20 cellular contexts compared by ENCODE assay signal in the genomic region with DNA sequence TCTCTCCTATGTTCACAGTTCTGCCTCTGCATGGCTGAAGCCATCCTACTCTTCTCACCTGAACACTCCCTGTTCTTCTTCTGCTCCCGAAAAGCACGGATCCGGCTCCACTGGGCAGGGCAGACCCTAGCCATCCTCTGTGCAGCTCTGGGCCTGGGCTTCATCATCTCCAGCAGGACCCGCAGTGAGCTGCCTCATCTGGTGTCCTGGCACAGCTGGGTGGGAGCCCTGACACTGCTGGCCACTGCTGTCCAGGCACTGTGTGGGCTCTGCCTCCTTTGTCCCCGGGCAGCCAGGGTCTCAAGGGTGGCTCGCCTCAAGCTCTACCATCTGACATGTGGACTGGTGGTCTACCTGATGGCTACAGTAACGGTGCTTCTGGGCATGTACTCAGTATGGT. TPM values are rescaled to one million over a fixed set of nuclear protein-coding genes. Genes with fewer than 3 reads are reported as not detected.
DNase-seq lines count a peak whose midpoint lies in the region; ATAC-seq and TF ChIP-seq lines count a peak whose summit lies in the region.
"Had no signal": no experiment of that assay in that cellular context is flagged by ENCODE, and none has a peak within 500 bp of the region (broad histone marks: within the 10 kb centered on the region; RNA-seq: fewer than 3 reads in every experiment).

No MANE protein-coding gene starts in this region.

- H3K27ac ChIP-seq in Karpas-422 (ENCODE audit: low read length) (no peak overlapping the region), neural progenitor cell (no peak overlapping the region), Peyer's patch (no peak overlapping the region)
- H3K27ac ChIP-seq: A549, KMS-11 had no signal

- POLR2A ChIA-PET in activated CD4-positive, alpha-beta T cell treated with anti-CD3 and anti-CD28 coated beads, Interleukin-2, amount 10 ng/mL, durations not matched to agents 7 days and 5 days (lab: Charles Lee) = no interaction called here

- H3K27me3 ChIP-seq in Karpas-422 (ENCODE audit: low read length) (no peaks in the 10 kb centered on the region), neural progenitor cell (no peaks in the 10 kb centered on the region), Peyer's patch (no peaks in the 10 kb centered on the region)

- H3K79me2 ChIP-seq in Karpas-422 (ENCODE audit: low read length) = peaks cover 20% of the 10 kb centered on the region
- H3K79me2 ChIP-seq in neural progenitor cell (ENCODE audit: low read depth) = peaks cover 6% of the 10 kb centered on the region

- H3K36me3 ChIP-seq in Karpas-422 (ENCODE audit: insufficient read depth, low read length) = peaks cover 11% of the 10 kb centered on the region; the same call in 1 of the 2 replicates
- no peaks in the 10 kb centered on the region for H3K36me3 ChIP-seq in neural progenitor cell
- peaks cover 0 to 21% (median 0%) of the 10 kb centered on the region in 3 donors for H3K36me3 ChIP-seq in Peyer's patch

- ATAC-seq in GM19328 (IDR thresholded peaks at IDR 0.05; ENCODE audit: unreplicated experiment) = no peak
- ATAC-seq in HG03097 (IDR thresholded peaks at IDR 0.05; ENCODE audit: low FRiP score, unreplicated experiment) = no peak
- ATAC-seq: A549, GM12878 had no signal

- H3K4me3 ChIP-seq in Karpas-422 (ENCODE audit: low read length) = no peak overlapping the region
- H3K4me3 ChIP-seq in neural progenitor cell = no peak overlapping the region
- H3K4me3 ChIP-seq in Peyer's patch = no peak overlapping the region
- H3K4me3 ChIP-seq: A549 had no signal

- CTCF ChIA-PET in activated CD4-positive, alpha-beta T cell treated with anti-CD3 and anti-CD28 coated beads, Interleukin-2, amount 10 ng/mL, durations not matched to agents 7 days and 5 days (lab: Charles Lee) = interaction anchor here (3.7 to 43.6 kb wide), 2 partner anchors 12 to 28 kb away, joined by 35 to 1139 read pairs; a partner anchor contains a TSS

- H3K36me3 Mint-ChIP-seq in activated CD4-positive, alpha-beta T cell treated with anti-CD3 and anti-CD28 coated beads, Interleukin-2, amount 10 ng/mL, durations not matched to agents 7 days and 5 days (ENCODE audit: low read depth) = peaks cover 62% of the 10 kb centered on the region
- H3K36me3 Mint-ChIP-seq in brain (peaks cover 12% of the 10 kb centered on the region), neural progenitor cell (peaks cover 5% of the 10 kb centered on the region)

- TF ChIP-seq CTCF in brain (conservative IDR thresholded peaks at IDR 0.05) = no peak
- TF ChIP-seq CTCF in neural progenitor cell (IDR thresholded peaks at IDR 0.05) = no peak
- no peak for TF ChIP-seq CTCF in Peyer's patch (IDR thresholded peaks at IDR 0.05)

- no peak for DNase-seq in activated CD4-positive, alpha-beta T cell treated with anti-CD3 and anti-CD28 coated beads, Interleukin-2, amount 10 ng/mL, durations not matched to agents 7 days and 5 days
- DNase-seq in activated CD4-positive, alpha-beta T cell treated with anti-CD3 and anti-CD28 coated beads, Interleukin-2, amount 50 U/mL, for 48 hours = no peak
- DNase-seq in Karpas-422 (no peak), neural progenitor cell (ENCODE audit: low spot score) (no peak), Peyer's patch (no peak)
- DNase-seq: amniotic stem cell; dermis blood vessel endothelial cell; NCI-H1417 treated with DMSO at 0.1 percent for 48 hours; NCI-H2227 treated with DMSO at 0.1 percent for 48 hours; NK-92 treated with Interleukin-12 subunit alpha and Interleukin-12 subunit beta, amount 100 ng/mL, for 24 hours; Right ventricle myocardium superior; T-helper 9 cell had no signal

- H3K27me3 Mint-ChIP-seq in activated CD4-positive, alpha-beta T cell treated with anti-CD3 and anti-CD28 coated beads, Interleukin-2, amount 10 ng/mL, durations not matched to agents 7 days and 5 days = no peaks in the 10 kb centered on the region
- H3K27me3 Mint-ChIP-seq in brain (peaks cover 6% of the 10 kb centered on the region), neural progenitor cell (ENCODE audit: insufficient read depth, low read depth) (peaks cover 5% of the 10 kb centered on the region)

- no peak overlapping the region for H3K27ac Mint-ChIP-seq in activated CD4-positive, alpha-beta T cell treated with anti-CD3 and anti-CD28 coated beads, Interleukin-2, amount 10 ng/mL, durations not matched to agents 7 days and 5 days
- H3K27ac Mint-ChIP-seq in brain (peak overlapping the region in 3 of 5 experiments; percentile 32 to 66 (median 47)), neural progenitor cell (no peak overlapping the region)

- H4K20me1 ChIP-seq in Karpas-422 (ENCODE audit: insufficient read depth, low read depth, low read length) (peaks cover 13% of the 10 kb centered on the region; the same call in 1 of the 2 replicates), neural progenitor cell (ENCODE audit: low read depth) (peaks cover 7% of the 10 kb centered on the region)

- H3K9ac ChIP-seq in Karpas-422 (ENCODE audit: low read length) = peak overlapping the region; percentile 9; the same call in 1 of the 2 replicates
- H3K9ac ChIP-seq in neural progenitor cell = no peak overlapping the region
- H3K9ac ChIP-seq: KMS-11 had no signal

- no peak overlapping the region for H2AFZ ChIP-seq in Karpas-422 (ENCODE audit: low read length)
- H2AFZ ChIP-seq in neural progenitor cell (replicated peaks) = no peak overlapping the region

- H3K4me1 ChIP-seq in Karpas-422 (ENCODE audit: low read length) (peaks cover 37% of the 10 kb centered on the region), neural progenitor cell (peaks cover 20% of the 10 kb centered on the region), Peyer's patch (peaks cover 2 to 51% (median 9%) of the 10 kb centered on the region in 4 donors)

- H3K9me3 Mint-ChIP-seq in activated CD4-positive, alpha-beta T cell treated with anti-CD3 and anti-CD28 coated beads, Interleukin-2, amount 10 ng/mL, durations not matched to agents 7 days and 5 days = no peaks in the 10 kb centered on the region
- no peaks in the 10 kb centered on the region for H3K9me3 Mint-ChIP-seq in brain
- no peaks in the 10 kb centered on the region for H3K9me3 Mint-ChIP-seq in neural progenitor cell

- H3K4me1 Mint-ChIP-seq in activated CD4-positive, alpha-beta T cell treated with anti-CD3 and anti-CD28 coated beads, Interleukin-2, amount 10 ng/mL, durations not matched to agents 7 days and 5 days = peaks cover 70% of the 10 kb centered on the region
- peaks cover 82% of the 10 kb centered on the region for H3K4me1 Mint-ChIP-seq in brain
- H3K4me1 Mint-ChIP-seq in neural progenitor cell = peaks cover 43% of the 10 kb centered on the region

- no peaks in the 10 kb centered on the region for H3K9me2 ChIP-seq in Karpas-422 (replicated peaks; ENCODE audit: insufficient read depth, low read length)

- TF ChIP-seq POLR2A in Peyer's patch (IDR thresholded peaks at IDR 0.05) = no peak

- H3K9me3 ChIP-seq in Karpas-422 (ENCODE audit: low read length) = no peaks in the 10 kb centered on the region
- no peaks in the 10 kb centered on the region for H3K9me3 ChIP-seq in neural progenitor cell (ENCODE audit: low read depth)
- H3K9me3 ChIP-seq in Peyer's patch = no peaks in the 10 kb centered on the region
- H3K9me3 ChIP-seq: A549 had no signal

- peaks cover 37% of the 10 kb centered on the region for H3F3A ChIP-seq in neural progenitor cell (ENCODE audit: low read depth)

- peak overlapping the region; percentile 98 for H3K4me3 Mint-ChIP-seq in activated CD4-positive, alpha-beta T cell treated with anti-CD3 and anti-CD28 coated beads, Interleukin-2, amount 10 ng/mL, durations not matched to agents 7 days and 5 days
- peak overlapping the region; percentile 92 to 96 (median 93) for H3K4me3 Mint-ChIP-seq in brain
- peak overlapping the region; percentile 94 for H3K4me3 Mint-ChIP-seq in neural progenitor cell

- H3K4me2 ChIP-seq in Karpas-422 (ENCODE audit: low read depth, low read length, poor library complexity, severe bottlenecking) = peak overlapping the region; percentile 76
- no peak overlapping the region for H3K4me2 ChIP-seq in neural progenitor cell

RNA-seq across cellular contexts. Expression of a gene that starts 1.8 kb away (rescaled TPM):
- total RNA-seq in activated CD4-positive, alpha-beta T cell treated with anti-CD3 and anti-CD28 coated beads, Interleukin-2, amount 10 ng/mL, durations not matched to agents 7 days and 5 days = 10 to 100 TPM; 25.3 to 29.7 TPM
- 6.2 and 7.1 TPM in 2 replicates for total RNA-seq in Karpas-422 (2014; rRNA removed; shearing (Covaris generic); ENCODE audit: low replicate concordance)
- 7.5 TPM for polyA plus RNA-seq in brain (ENCODE audit: insufficient read depth, low read depth, low replicate concordance)
- total RNA-seq in neural progenitor cell (ENCODE audit: low replicate concordance) (4.3 and 6.8 TPM in 2 replicates), Peyer's patch (10 to 100 TPM in 3 of 4 donors, 1 to 10 TPM in 1; 1.7 to 24.0 (median 20.9) TPM)

RNA-seq across cellular contexts. Expression of a gene that starts 12.0 kb away (rescaled TPM):
- 10 to 100 TPM; 12.4 to 14.0 TPM for total RNA-seq in activated CD4-positive, alpha-beta T cell treated with anti-CD3 and anti-CD28 coated beads, Interleukin-2, amount 10 ng/mL, durations not matched to agents 7 days and 5 days
- 3.5 and 5.7 TPM in 2 replicates for total RNA-seq in Karpas-422 (2014; rRNA removed; shearing (Covaris generic); ENCODE audit: low replicate concordance)
- polyA plus RNA-seq in brain (ENCODE audit: insufficient read depth, low read depth, low replicate concordance) = 9.2 TPM
- total RNA-seq in neural progenitor cell (ENCODE audit: low replicate concordance) = 6.5 and 8.5 TPM in 2 replicates
- total RNA-seq in Peyer's patch = 10 to 100 TPM in 1 of 4 donors, 1 to 10 TPM in 3; 2.3 to 12.7 (median 7.3) TPM

RNA-seq across cellular contexts. Expression of a gene that starts 13.8 kb away (rescaled TPM):
- total RNA-seq in activated CD4-positive, alpha-beta T cell treated with anti-CD3 and anti-CD28 coated beads, Interleukin-2, amount 10 ng/mL, durations not matched to agents 7 days and 5 days = 1 to 10 TPM; 5.8 to 7.6 TPM
- total RNA-seq in Karpas-422 (2014; rRNA removed; shearing (Covaris generic); ENCODE audit: low replicate concordance) = 0.37 and 1.1 TPM in 2 replicates
- 19.2 TPM for polyA plus RNA-seq in brain (ENCODE audit: insufficient read depth, low read depth, low replicate concordance)
- total RNA-seq in neural progenitor cell (ENCODE audit: low replicate concordance) = 4.5 and 6.0 TPM in 2 replicates
- 1 to 10 TPM; 2.5 to 7.4 (median 5.0) TPM for total RNA-seq in Peyer's patch

RNA-seq across cellular contexts. Expression of a gene that starts 29.4 kb away (rescaled TPM):
- total RNA-seq in activated CD4-positive, alpha-beta T cell treated with anti-CD3 and anti-CD28 coated beads, Interleukin-2, amount 10 ng/mL, durations not matched to agents 7 days and 5 days = not detected
- not detected in 2 replicates for total RNA-seq in Karpas-422 (2014; rRNA removed; shearing (Covaris generic); ENCODE audit: low replicate concordance)
- polyA plus RNA-seq in brain (ENCODE audit: insufficient read depth, low read depth, low replicate concordance) = 0.22 TPM
- total RNA-seq in neural progenitor cell (ENCODE audit: low replicate concordance) = not detected in 2 replicates
- total RNA-seq in Peyer's patch = under 1 TPM in 1 of 4 donors, not detected in 3; 0.67 TPM
- total RNA-seq: dermis blood vessel endothelial cell, mononuclear cell had no signal

RNA-seq across cellular contexts. Expression of a gene that starts 43.9 kb away (rescaled TPM):
- total RNA-seq in activated CD4-positive, alpha-beta T cell treated with anti-CD3 and anti-CD28 coated beads, Interleukin-2, amount 10 ng/mL, durations not matched to agents 7 days and 5 days = under 1 TPM; 0.45 to 0.52 TPM
- total RNA-seq in Karpas-422 (2014; rRNA removed; shearing (Covaris generic); ENCODE audit: low replicate concordance) = not detected in 2 replicates
- polyA plus RNA-seq in brain (ENCODE audit: insufficient read depth, low read depth, low replicate concordance) = 1.6 TPM
- total RNA-seq in neural progenitor cell (ENCODE audit: low replicate concordance) = 0.71 and 1.4 TPM in 2 replicates
- total RNA-seq in Peyer's patch = under 1 TPM in 1 of 4 donors, not detected in 3; 0.40 TPM
- total RNA-seq: dermis blood vessel endothelial cell, subcutaneous adipose tissue had no signal

Comparison
In these comparisons a context has a peak if more than half of its experiments do, and no peak if none do; other contexts are left out.
1. H3K27ac Mint-ChIP-seq: peak in brain (3 of 5); none in activated CD4-positive, alpha-beta T cell treated with anti-CD3 and anti-CD28 coated beads, Interleukin-2, amount 10 ng/mL, durations not matched to agents 7 days and 5 days (single experiment) and neural progenitor cell (single experiment).
2. Peak in every context shown above with its lines, with median percentiles within 50 percentile points of each other: H3K4me3 Mint-ChIP-seq.